ENCODE assay signal across 27 cellular contexts in genomic region chr10:113705344-113705878, GRCh38. TPM values are rescaled to one million over a fixed set of nuclear protein-coding genes. Genes with fewer than 3 reads are reported as not detected.
DNase-seq lines count a peak whose midpoint lies in the region; ATAC-seq and TF ChIP-seq lines count a peak whose summit lies in the region.
"Had no signal": no experiment of that assay in that cellular context is flagged by ENCODE, and none has a peak within 500 bp of the region (broad histone marks: within the 10 kb centered on the region; RNA-seq: fewer than 3 reads in every experiment).

No MANE protein-coding gene starts in this region.

- DNase-seq in prostate gland (ENCODE audit: low spot score), result no peak
- no peak for DNase-seq in activated naive CD8-positive, alpha-beta T cell treated with anti-CD3 and anti-CD28 coated beads, Interleukin-2, amount 50 U/mL, for 24 hours
- no peak for DNase-seq in NCI-H526 treated with DMSO at 0.1 percent for 48 hours (lab: John Stamatoyannopoulos, UW)
- DNase-seq: activated CD4-positive, alpha-beta T cell treated with anti-CD3 and anti-CD28 coated beads for 1 hour; activated CD8-positive, alpha-beta memory T cell treated with anti-CD3 and anti-CD28 coated beads for 24 hours; activated T-cell treated with anti-CD3 and anti-CD28 coated beads for 4 hours; effector CD4-positive, alpha-beta T cell; GF-D8; left colon; NCI-H1048; NCI-H2107; NCI-H774; stimulated activated CD4-positive, alpha-beta T cell treated with anti-CD3 and anti-CD28 coated beads, Interleukin-4, amount 100 ng/mL, for 1 hour; stomach; uterus had no signal

- no peaks in the 10 kb centered on the region for H4K20me1 ChIP-seq in OCI-LY1 (ENCODE audit: insufficient read depth, low read length)

- TF ChIP-seq POLR2A in prostate gland (IDR thresholded peaks at IDR 0.05), result no peak

- intact Hi-C loops in prostate gland (cut with DNase I), result loop anchor here (2.0 to 10.0 kb wide), 3 partner anchors 92 to 397 kb away; no protein-coding TSS in a partner anchor

- ATAC-seq in GM18868 (IDR thresholded peaks at IDR 0.05; ENCODE audit: unreplicated experiment), result no peak
- no peak for ATAC-seq in activated naive CD8-positive, alpha-beta T cell treated with anti-CD3 and anti-CD28 coated beads, Interleukin-2, amount 50 U/mL, for 24 hours
- ATAC-seq: activated naive CD4-positive, alpha-beta T cell treated with anti-CD3 and anti-CD28 coated beads, Interleukin-2, amount 50 U/mL, for 72 hours had no signal

- WGBS in prostate gland, result 40% methylated on average over 2 of the region's 2 CpGs

- H3K4me1 ChIP-seq in OCI-LY1 (ENCODE audit: insufficient read depth, low read length, severe bottlenecking) (peaks cover 14% of the 10 kb centered on the region), prostate gland (replicated peaks) (no peaks in the 10 kb centered on the region)
- H3K4me1 ChIP-seq: uterus had no signal

- no peak overlapping the region for H3K4me3 Mint-ChIP-seq in activated naive CD8-positive, alpha-beta T cell treated with anti-CD3 and anti-CD28 coated beads, Interleukin-2, amount 50 U/mL, for 24 hours
- H3K4me3 Mint-ChIP-seq: neural progenitor cell; T-helper 1 cell treated with Interleukin-12 subunit alpha and Interleukin-12 subunit beta and Interleukin-4 antibody, amounts not matched to agents 30 μg/mL and 1 μg/mL, for 36 hours had no signal

- H3K27me3 ChIP-seq in OCI-LY1 (ENCODE audit: insufficient read depth, low read length) (no peaks in the 10 kb centered on the region), prostate gland (replicated peaks; ENCODE audit: insufficient read depth) (no peaks in the 10 kb centered on the region)
- H3K27me3 ChIP-seq: breast epithelium, neural progenitor cell, stomach, uterus had no signal

- no peaks in the 10 kb centered on the region for H3F3A ChIP-seq in OCI-LY1 (ENCODE audit: insufficient read depth, low read length)

- no peak overlapping the region for H3K4me2 ChIP-seq in OCI-LY1 (ENCODE audit: low read length)
- H3K4me2 ChIP-seq: neural progenitor cell, SK-N-SH had no signal

- no peak overlapping the region for H3K9ac ChIP-seq in OCI-LY1 (ENCODE audit: low read length)
- H3K9ac ChIP-seq: neural progenitor cell, SK-N-SH had no signal

- no peaks in the 10 kb centered on the region for H3K9me3 Mint-ChIP-seq in activated naive CD8-positive, alpha-beta T cell treated with anti-CD3 and anti-CD28 coated beads, Interleukin-2, amount 50 U/mL, for 24 hours
- H3K9me3 Mint-ChIP-seq: activated naive CD4-positive, alpha-beta T cell treated with anti-CD3 and anti-CD28 coated beads, Interleukin-2, amount 50 U/mL, for 72 hours; neural progenitor cell; T-helper 1 cell treated with Interleukin-12 subunit alpha and Interleukin-12 subunit beta and Interleukin-4 antibody, amounts not matched to agents 30 μg/mL and 1 μg/mL, for 36 hours had no signal

- H3K27ac Mint-ChIP-seq in activated naive CD8-positive, alpha-beta T cell treated with anti-CD3 and anti-CD28 coated beads, Interleukin-2, amount 50 U/mL, for 24 hours, result no peak overlapping the region
- H3K27ac Mint-ChIP-seq: activated naive CD4-positive, alpha-beta T cell treated with anti-CD3 and anti-CD28 coated beads, Interleukin-2, amount 50 U/mL, for 72 hours; neural progenitor cell; T-helper 1 cell treated with Interleukin-12 subunit alpha and Interleukin-12 subunit beta and Interleukin-4 antibody, amounts not matched to agents 30 μg/mL and 1 μg/mL, for 36 hours had no signal

- TF ChIP-seq CTCF in C4-2B (conservative IDR thresholded peaks at IDR 0.05), result peak; percentile 50
- TF ChIP-seq CTCF in OCI-LY1 (IDR thresholded peaks at IDR 0.05; ENCODE audit: low read length), result peak; percentile 0; the same call in 1 of the 2 replicates
- TF ChIP-seq CTCF in prostate gland (IDR thresholded peaks at IDR 0.05), result no peak

- H3K4me3 ChIP-seq in OCI-LY1 (ENCODE audit: low read depth, low read length, poor library complexity, severe bottlenecking) (no peak overlapping the region), prostate gland (no peak overlapping the region)
- H3K4me3 ChIP-seq: breast epithelium, neural progenitor cell, stomach, uterus had no signal

- H3K9me3 ChIP-seq in OCI-LY1 (ENCODE audit: low read length) (no peaks in the 10 kb centered on the region), prostate gland (no peaks in the 10 kb centered on the region)
- H3K9me3 ChIP-seq: breast epithelium, SK-N-SH, stomach, uterus had no signal

- peaks cover 16% of the 10 kb centered on the region for H3K4me1 Mint-ChIP-seq in activated naive CD8-positive, alpha-beta T cell treated with anti-CD3 and anti-CD28 coated beads, Interleukin-2, amount 50 U/mL, for 24 hours

- H3K27ac ChIP-seq in C4-2B, result peak overlapping the region; percentile 18; the same call in 1 of the 2 replicates
- H3K27ac ChIP-seq in OCI-LY1 (ENCODE audit: low read depth, low read length, poor library complexity, severe bottlenecking), result no peak overlapping the region
- H3K27ac ChIP-seq in cingulate gyrus (ENCODE audit: low read depth, low read length), result peak overlapping the region; percentile 70
- peak overlapping the region; percentile 13 to 38 for H3K27ac ChIP-seq in prostate gland
- H3K27ac ChIP-seq: breast epithelium, neural progenitor cell, uterus had no signal

- peaks cover 20% of the 10 kb centered on the region for H3K36me3 Mint-ChIP-seq in activated naive CD8-positive, alpha-beta T cell treated with anti-CD3 and anti-CD28 coated beads, Interleukin-2, amount 50 U/mL, for 24 hours (ENCODE audit: low read depth)

- H3K79me2 ChIP-seq in OCI-LY1 (ENCODE audit: insufficient read depth, low read length), result no peaks in the 10 kb centered on the region

- no peak overlapping the region for H2AFZ ChIP-seq in OCI-LY1 (ENCODE audit: low read length)
- H2AFZ ChIP-seq: neural progenitor cell had no signal

- peaks cover 5% of the 10 kb centered on the region for H3K36me3 ChIP-seq in OCI-LY1 (ENCODE audit: insufficient read depth, low read length)
- no peaks in the 10 kb centered on the region for H3K36me3 ChIP-seq in prostate gland
- H3K36me3 ChIP-seq: breast epithelium, neural progenitor cell, uterus had no signal

- no peaks in the 10 kb centered on the region for H3K27me3 Mint-ChIP-seq in activated naive CD8-positive, alpha-beta T cell treated with anti-CD3 and anti-CD28 coated beads, Interleukin-2, amount 50 U/mL, for 24 hours

- H3K9me2 ChIP-seq in OCI-LY1 (ENCODE audit: low read depth, low read length), result no peaks in the 10 kb centered on the region
- H3K9me2 ChIP-seq: SK-N-SH had no signal

RNA-seq across cellular contexts. Expression of gene CASP7, which starts 25.7 kb away (rescaled TPM):
- total RNA-seq in prostate gland, result 10 to 100 TPM; 23.1 to 27.5 TPM

RNA-seq across cellular contexts. Expression of gene NRAP, which starts 41.6 kb away (rescaled TPM):
- total RNA-seq in prostate gland, result 10 to 100 TPM in 1 of 2 donors, under 1 TPM in 1; 0.85 to 11.2 TPM
- total RNA-seq: activated naive CD4-positive, alpha-beta T cell treated with anti-CD3 and anti-CD28 coated beads, Interleukin-2, amount 50 U/mL, for 72 hours; breast epithelium; glomerular endothelial cell; HT1080 had no signal

RNA-seq across cellular contexts. Expression of gene PLEKHS1, which starts 46.1 kb away (rescaled TPM):
- 1 to 10 TPM; 1.9 to 9.0 TPM for total RNA-seq in prostate gland
- total RNA-seq: activated naive CD4-positive, alpha-beta T cell treated with anti-CD3 and anti-CD28 coated beads, Interleukin-2, amount 50 U/mL, for 72 hours; glomerular endothelial cell; HT1080; posterior vena cava had no signal

Comparison
In these comparisons a context has a peak if more than half of its experiments do, and no peak if none do; other contexts are left out.
1. CTCF ChIP-seq: peak in C4-2B (single experiment) and OCI-LY1 (single experiment); none in prostate gland (0 of 4).